ENCODE assay signal across 8 cellular contexts in the genomic region with DNA sequence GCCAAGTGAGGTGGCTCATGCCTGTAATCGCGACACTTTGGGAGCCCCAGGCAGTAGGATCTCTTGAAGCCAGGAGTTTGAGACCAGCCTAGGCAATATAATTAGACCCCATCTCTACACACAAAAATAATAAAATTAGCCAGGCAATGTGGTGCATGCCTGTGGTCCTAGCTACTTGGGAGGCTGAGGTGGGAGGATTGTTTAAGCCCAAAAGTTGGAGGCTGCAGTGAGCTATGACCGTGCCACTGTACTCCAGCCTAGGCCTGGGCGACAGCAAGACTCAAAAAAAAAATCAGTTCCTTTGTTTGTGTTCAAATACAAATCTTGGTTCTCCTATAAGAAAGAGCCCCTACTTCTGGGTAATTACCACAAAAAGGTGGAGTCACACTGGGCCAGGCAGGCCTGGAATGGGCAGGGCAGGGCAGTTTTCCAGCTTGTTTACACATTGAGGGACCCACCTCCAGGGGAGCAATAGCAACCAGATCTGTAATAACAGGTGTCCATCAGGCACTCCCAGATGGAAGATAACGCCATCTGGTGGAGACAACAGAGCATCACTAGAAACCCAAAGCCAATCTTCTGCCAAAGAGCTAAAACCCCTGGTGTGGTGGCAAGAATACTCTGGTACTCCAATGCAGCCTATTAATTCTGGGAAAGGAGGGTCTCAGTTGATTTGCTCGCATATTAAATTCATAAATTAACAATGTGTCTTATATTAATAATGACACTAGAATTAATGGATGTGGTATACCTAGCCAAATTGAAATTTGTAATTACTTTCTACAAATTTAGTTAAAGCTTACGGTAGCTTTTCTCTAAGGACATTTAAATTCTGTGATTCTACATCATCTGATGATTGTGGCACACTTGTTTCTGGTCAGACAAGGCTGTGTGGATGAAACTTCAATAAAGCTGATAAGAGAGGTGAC. TPM values are rescaled to one million over a fixed set of nuclear protein-coding genes. Genes with fewer than 3 reads are reported as not detected.
A peak's percentile ranks its signal among the peaks of the same experiment; 100 is the strongest.
DNase-seq lines count a peak whose midpoint lies in the region; ATAC-seq and TF ChIP-seq lines count a peak whose summit lies in the region.

No MANE protein-coding gene starts in this region.

- H4K20me1 ChIP-seq in OCI-LY3 (ENCODE audit: insufficient read depth, low read length), result 0 out of 2 replicates have a peak, but pooled peaks cover 4% of the 10 kb centered on the region

- DNase-seq in DMS 273 (lab: John Stamatoyannopoulos, UW; ENCODE audit: unreplicated experiment) (peak; percentile 97), fibroblast of villous mesenchyme (ENCODE audit: low read depth) (peak; percentile 57), neuronal stem cell (ENCODE audit: low spot score) (peak; percentile 52)
- peak; percentile 54 to 56 for DNase-seq in activated T-cell treated with anti-CD3 and anti-CD28 coated beads, Interleukin-2, amount 50 U/mL, for 72 hours

- peak overlapping the region; percentile 50 for H3K27ac Mint-ChIP-seq in activated T-cell treated with anti-CD3 and anti-CD28 coated beads, Interleukin-2, amount 50 U/mL, for 72 hours

- no peaks in the 10 kb centered on the region for H3K9me3 Mint-ChIP-seq in activated T-cell treated with anti-CD3 and anti-CD28 coated beads, Interleukin-2, amount 50 U/mL, for 72 hours

- H3K14ac ChIP-seq in neuronal stem cell (ENCODE audit: low read length), result no peak overlapping the region

- H2AFZ ChIP-seq in OCI-LY3 (ENCODE audit: low read depth, low read length), result no peak overlapping the region
- no peak overlapping the region for H2AFZ ChIP-seq in neuronal stem cell (ENCODE audit: low read length)

- H3K23ac ChIP-seq in neuronal stem cell (ENCODE audit: low read depth, low read length, poor library complexity), result no peak overlapping the region

- H3K79me1 ChIP-seq in neuronal stem cell (ENCODE audit: low read depth, low read length), result no peaks in the 10 kb centered on the region

- H3K9me3 ChIP-seq in OCI-LY3 (ENCODE audit: insufficient read depth, low read length) (no peaks in the 10 kb centered on the region), neuronal stem cell (replicated peaks in 1 of 2; ENCODE audit: control insufficient read depth in 2 of 2, insufficient read depth in 1 of 2, low read depth in 1 of 2, low read length in 2 of 2) (peaks cover 0 to 2% of the 10 kb centered on the region in 2 donors)

- no CpG with 5 or more reads among the region's 7 CpGs for WGBS in neuronal stem cell (ENCODE audit: extremely low coverage in 2 of 2, insufficient read length in 2 of 2, insufficient replicate concordance in 1 of 2), 2 donors

- H2AK5ac ChIP-seq in neuronal stem cell (ENCODE audit: low read depth, low read length), result no peak overlapping the region

- H3K79me2 ChIP-seq in OCI-LY3 (ENCODE audit: low read length), result peaks cover 27% of the 10 kb centered on the region

- ATAC-seq in GM21529 (IDR thresholded peaks at IDR 0.05; ENCODE audit: unreplicated experiment) (peak; percentile 90), HG02678 (IDR thresholded peaks at IDR 0.05; ENCODE audit: unreplicated experiment) (no peak)
- ATAC-seq in activated T-cell treated with anti-CD3 and anti-CD28 coated beads, Interleukin-2, amount 50 U/mL, for 72 hours (replicated peaks in 1 of 2), result peak; percentile 83 to 87

- no peak overlapping the region for H2BK15ac ChIP-seq in neuronal stem cell (ENCODE audit: low read length)

- H3K18ac ChIP-seq in neuronal stem cell (ENCODE audit: low read length), result no peak overlapping the region

- no peak overlapping the region for H4K91ac ChIP-seq in neuronal stem cell (ENCODE audit: low read depth, low read length, poor library complexity)

- no peak overlapping the region for H2BK5ac ChIP-seq in neuronal stem cell (ENCODE audit: low read length)

- peaks cover 15% of the 10 kb centered on the region for H3K4me1 Mint-ChIP-seq in activated T-cell treated with anti-CD3 and anti-CD28 coated beads, Interleukin-2, amount 50 U/mL, for 72 hours (ENCODE audit: low read depth)

- H3K27ac ChIP-seq in OCI-LY3 (ENCODE audit: low read length) (no peak overlapping the region), neuronal stem cell (replicated peaks; ENCODE audit: low read length) (no peak overlapping the region)

- TF ChIP-seq CTCF in LNCAP (IDR thresholded peaks at IDR 0.05) (peak; percentile 90), OCI-LY3 (IDR thresholded peaks at IDR 0.05; ENCODE audit: low read depth, low read length) (peak; percentile 92), fibroblast of villous mesenchyme (IDR thresholded peaks at IDR 0.05; ENCODE audit: insufficient read depth, low read depth, low read length) (peak; percentile 79)

- no peak overlapping the region for H3K4ac ChIP-seq in neuronal stem cell (ENCODE audit: low read length)

- no peaks in the 10 kb centered on the region for H3K27me3 ChIP-seq in OCI-LY3 (ENCODE audit: low read depth, low read length)
- H3K27me3 ChIP-seq in neuronal stem cell (ENCODE audit: control insufficient read depth in 3 of 3, insufficient read depth in 3 of 3, low read depth in 1 of 3, low read length in 3 of 3), result no peaks in the 10 kb centered on the region

- no peak overlapping the region for H2BK120ac ChIP-seq in neuronal stem cell (ENCODE audit: low read depth, low read length)

- no peak overlapping the region for H4K8ac ChIP-seq in neuronal stem cell (ENCODE audit: low read depth, low read length)

- H3K36me3 ChIP-seq in OCI-LY3 (replicated peaks; ENCODE audit: low read depth, low read length), result peaks cover 45% of the 10 kb centered on the region
- H3K36me3 ChIP-seq in neuronal stem cell (replicated peaks in 1 of 2; ENCODE audit: control insufficient read depth in 2 of 2, insufficient read depth in 2 of 2, low read length in 2 of 2), result peaks cover 1 to 68% of the 10 kb centered on the region in 2 donors

- H3K4me1 ChIP-seq in OCI-LY3 (ENCODE audit: low read length) (no peaks in the 10 kb centered on the region), neuronal stem cell (ENCODE audit: control insufficient read depth in 2 of 2, insufficient read depth in 1 of 2, low read depth in 1 of 2, low read length in 2 of 2) (no peaks in the 10 kb centered on the region)

- H2BK12ac ChIP-seq in neuronal stem cell (ENCODE audit: low read length), result no peak overlapping the region

- peaks cover 11 to 28% of the 10 kb centered on the region in 2 donors for H3K36me3 Mint-ChIP-seq in activated T-cell treated with anti-CD3 and anti-CD28 coated beads, Interleukin-2, amount 50 U/mL, for 72 hours (ENCODE audit: insufficient read depth in 2 of 2)

- H3K4me2 ChIP-seq in OCI-LY3 (ENCODE audit: low read length) (no peak overlapping the region), neuronal stem cell (ENCODE audit: insufficient read depth, low read length, poor library complexity, severe bottlenecking) (no peak overlapping the region)

- no peaks in the 10 kb centered on the region for H3K27me3 Mint-ChIP-seq in activated T-cell treated with anti-CD3 and anti-CD28 coated beads, Interleukin-2, amount 50 U/mL, for 72 hours (ENCODE audit: low read depth)

- H3K4me3 Mint-ChIP-seq in activated T-cell treated with anti-CD3 and anti-CD28 coated beads, Interleukin-2, amount 50 U/mL, for 72 hours, result no peak overlapping the region

- no peak overlapping the region for H3K4me3 ChIP-seq in OCI-LY3 (ENCODE audit: low read length)
- H3K4me3 ChIP-seq in fibroblast of villous mesenchyme (ENCODE audit: low read depth, low read length), result no peak overlapping the region
- no peak overlapping the region for H3K4me3 ChIP-seq in neuronal stem cell (ENCODE audit: low read length in 2 of 2)

- H3K9ac ChIP-seq in OCI-LY3 (ENCODE audit: low read length) (no peak overlapping the region), neuronal stem cell (ENCODE audit: low read depth, low read length, poor library complexity) (no peak overlapping the region)

RNA-seq across cellular contexts. Expression of gene PPP1R15B, which starts 13.2 kb away (rescaled TPM):
- total RNA-seq in activated T-cell treated with anti-CD3 and anti-CD28 coated beads, Interleukin-2, amount 50 U/mL, for 72 hours, result 10 to 100 TPM; 82.9 to 94.2 TPM
- total RNA-seq in fibroblast of villous mesenchyme, result 35.1 and 49.7 TPM in 2 replicates
- polyA plus RNA-seq in neuronal stem cell (2013, experiment 1 of 2), result 18.4 TPM
- 19.2 TPM for polyA plus RNA-seq in neuronal stem cell (2013, experiment 2 of 2)

RNA-seq across cellular contexts. Expression of gene PLEKHA6, which starts 38.7 kb away (rescaled TPM):
- 1 to 10 TPM in 1 of 2 donors, under 1 TPM in 1; 0.31 to 3.4 TPM for total RNA-seq in activated T-cell treated with anti-CD3 and anti-CD28 coated beads, Interleukin-2, amount 50 U/mL, for 72 hours
- total RNA-seq in fibroblast of villous mesenchyme, result 2.9 and 3.9 TPM in 2 replicates
- polyA plus RNA-seq in neuronal stem cell (2013, experiment 1 of 2), result 0.49 TPM
- polyA plus RNA-seq in neuronal stem cell (2013, experiment 2 of 2), result 0.48 TPM
